ENCODE assay signal across 8 cellular contexts in the genomic region with DNA sequence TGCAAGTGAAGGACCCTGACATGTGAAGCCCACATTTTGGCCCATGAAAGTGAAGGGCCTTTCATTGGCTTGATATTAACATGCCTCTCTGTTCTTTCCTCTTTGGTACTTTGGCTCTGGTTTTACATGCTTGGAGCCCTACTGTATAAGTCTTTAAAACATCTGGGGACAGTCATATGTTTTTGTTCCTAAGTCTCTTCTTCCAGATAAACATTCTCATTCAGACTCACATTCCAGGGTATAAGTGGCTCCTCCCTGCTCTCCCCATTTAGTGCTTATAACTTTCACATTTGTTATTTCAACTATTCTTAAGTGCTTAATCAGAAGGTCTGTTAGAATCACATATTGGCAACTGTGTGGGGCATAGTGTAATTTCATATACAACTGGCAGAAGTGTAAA.
"Had no signal": no experiment of that assay in that cellular context is flagged by ENCODE, and none has a peak within 500 bp of the region (broad histone marks: within the 10 kb centered on the region; RNA-seq: fewer than 3 reads in every experiment).

No MANE protein-coding gene starts in this region.

- ATAC-seq: HCT116, K562 had no signal

- H3K27ac ChIP-seq: GM23248 had no signal

- H3K36me3 ChIP-seq: HAP-1 had no signal

- DNase-seq: GM23248, GOT3, H7, IMR-90, KG1 had no signal

- H3K9me3 ChIP-seq: HAP-1 had no signal

- H3K4me1 ChIP-seq: HAP-1 had no signal

- H3K4me3 ChIP-seq: GM23248, HAP-1, K562 had no signal
